16 cellular contexts compared by ENCODE assay signal in genomic region chr2:151887164-151887563, GRCh38. TPM values are rescaled to one million over a fixed set of nuclear protein-coding genes. Genes with fewer than 3 reads are reported as not detected.
DNase-seq lines count a peak whose midpoint lies in the region; ATAC-seq and TF ChIP-seq lines count a peak whose summit lies in the region.
"Had no signal": no experiment of that assay in that cellular context is flagged by ENCODE, and none has a peak within 500 bp of the region (broad histone marks: within the 10 kb centered on the region; RNA-seq: fewer than 3 reads in every experiment).

No MANE protein-coding gene starts in this region.

- TF ChIP-seq EP300 in gastroesophageal sphincter (IDR thresholded peaks at IDR 0.05), result no peak

- H3K9me3 ChIP-seq in left ventricle myocardium inferior (replicated peaks) (no peaks in the 10 kb centered on the region), right cardiac atrium (ENCODE audit: control insufficient read depth, low read length) (no peaks in the 10 kb centered on the region), gastroesophageal sphincter (no peaks in the 10 kb centered on the region)
- H3K9me3 ChIP-seq: BE2C, Caco-2 had no signal

- H3K36me3 Mint-ChIP-seq in CD14-positive monocyte, result peaks cover 3 to 4% of the 10 kb centered on the region in 2 donors
- H3K36me3 Mint-ChIP-seq: CD8-positive, alpha-beta T cell had no signal

- no peaks in the 10 kb centered on the region for H3K36me3 ChIP-seq in left ventricle myocardium inferior
- no peaks in the 10 kb centered on the region for H3K36me3 ChIP-seq in gastroesophageal sphincter
- H3K36me3 ChIP-seq: BE2C, BLaER1 had no signal

- H3K27ac ChIP-seq in left ventricle myocardium inferior (replicated peaks) (no peak overlapping the region), right cardiac atrium (ENCODE audit: low read length) (no peak overlapping the region), gastroesophageal sphincter (no peak overlapping the region)
- H3K27ac ChIP-seq: BLaER1 had no signal

- no peak for TF ChIP-seq POLR2A in gastroesophageal sphincter (IDR thresholded peaks at IDR 0.05)

- H3K4me3 ChIP-seq in left ventricle myocardium inferior (no peak overlapping the region), right cardiac atrium (ENCODE audit: low read length) (no peak overlapping the region), gastroesophageal sphincter (no peak overlapping the region)
- H3K4me3 ChIP-seq: BLaER1 had no signal

- H3K27me3 ChIP-seq in left ventricle myocardium inferior (ENCODE audit: low read depth) (no peaks in the 10 kb centered on the region), right cardiac atrium (ENCODE audit: control insufficient read depth, insufficient read depth) (no peaks in the 10 kb centered on the region), gastroesophageal sphincter (no peaks in the 10 kb centered on the region)
- H3K27me3 ChIP-seq: BE2C, BLaER1 had no signal

- no peak overlapping the region for H3K4me3 Mint-ChIP-seq in CD14-positive monocyte
- H3K4me3 Mint-ChIP-seq: CD4-positive, alpha-beta T cell; CD8-positive, alpha-beta T cell had no signal

- H3K4me1 ChIP-seq in left ventricle myocardium inferior, result peaks cover 15% of the 10 kb centered on the region
- peaks cover 1% of the 10 kb centered on the region for H3K4me1 ChIP-seq in right cardiac atrium (ENCODE audit: control insufficient read depth, insufficient read depth, low read length)
- no peaks in the 10 kb centered on the region for H3K4me1 ChIP-seq in gastroesophageal sphincter
- H3K4me1 ChIP-seq: BE2C, Caco-2 had no signal

- peaks cover 20% of the 10 kb centered on the region for H3K4me1 Mint-ChIP-seq in CD14-positive monocyte

- DNase-seq in Right ventricle myocardium superior (no peak), left ventricle myocardium inferior (no peak), CD14-positive monocyte (ENCODE audit: low spot score) (no peak), right cardiac atrium (no peak)
- DNase-seq: 8988T; ACHN; BE2C; Caco-2; Calu3; CD4-positive, alpha-beta T cell; CD8-positive, alpha-beta T cell; DMS79 treated with DMSO at 0.1 percent for 48 hours; GF-D8 had no signal

- H3K27ac Mint-ChIP-seq in CD14-positive monocyte, result peak overlapping the region in 6 of 7 donors; percentile 82 to 98 (median 92)
- H3K27ac Mint-ChIP-seq: CD4-positive, alpha-beta T cell; CD8-positive, alpha-beta T cell had no signal

- intact Hi-C loops in Right ventricle myocardium superior (cut with DNase I), result no loop called here
- intact Hi-C loops in left ventricle myocardium inferior (cut with micrococcal nuclease), result no loop called here
- intact Hi-C loops in CD14-positive monocyte (cut with micrococcal nuclease), result loop anchor here in 1 of 2 donors (5.0 kb wide), 1 partner anchor 60 kb away; the partner anchor contains the start of gene ARL5A
- intact Hi-C loops in right cardiac atrium (cut with DNase I), result no loop called here

- peak; percentile 69 for ATAC-seq in Right ventricle myocardium superior (ENCODE audit: poor library complexity)
- peak; percentile 49 to 60 for ATAC-seq in right cardiac atrium
- no peak for ATAC-seq in gastroesophageal sphincter
- no peak for ATAC-seq in HG03342 (IDR thresholded peaks at IDR 0.05; ENCODE audit: unreplicated experiment)
- ATAC-seq: CD8-positive, alpha-beta T cell had no signal

- H3K9me3 Mint-ChIP-seq in CD14-positive monocyte, result peaks cover 0 to 4% (median 1%) of the 10 kb centered on the region in 7 donors
- H3K9me3 Mint-ChIP-seq: CD4-positive, alpha-beta T cell; CD8-positive, alpha-beta T cell had no signal

- H3K27me3 Mint-ChIP-seq in CD14-positive monocyte (ENCODE audit: low read depth in 3 of 3), result peaks cover 0 to 1% (median 0%) of the 10 kb centered on the region in 3 donors

- TF ChIP-seq CTCF in left ventricle myocardium inferior (IDR thresholded peaks at IDR 0.05; ENCODE audit: borderline replicate concordance), result no peak
- TF ChIP-seq CTCF in CD14-positive monocyte (IDR thresholded peaks at IDR 0.05), result no peak
- TF ChIP-seq CTCF in gastroesophageal sphincter (IDR thresholded peaks at IDR 0.05), result no peak

- WGBS in right cardiac atrium, result 57% methylated on average over 2 of the region's 2 CpGs
- WGBS in gastroesophageal sphincter (ENCODE audit: low coverage in 1 of 2), 2 donors, result 76 to 82% methylated on average over 2 of the region's 2 CpGs

RNA-seq across cellular contexts. Expression of gene ARL5A, which starts 58.9 kb away (rescaled TPM):
- total RNA-seq in Right ventricle myocardium superior, result 57.5 TPM
- 53.9 TPM for total RNA-seq in left ventricle myocardium inferior
- 10 to 100 TPM; 74.5 to 85.8 TPM for polyA plus RNA-seq in CD14-positive monocyte
- 100 to 1,000 TPM in 2 of 4 donors, 10 to 100 TPM in 2; 81.5 to 119 (median 99.5) TPM for total RNA-seq in right cardiac atrium
- 26.8 TPM for polyA plus RNA-seq in right cardiac atrium
- 100 to 1,000 TPM in 1 of 4 donors, 10 to 100 TPM in 3; 58.8 to 104 (median 85.6) TPM for total RNA-seq in gastroesophageal sphincter

Comparison
In these comparisons a context has a peak if more than half of its experiments do, and no peak if none do; other contexts are left out.
1. ATAC-seq: peak in Right ventricle myocardium superior (single experiment) and right cardiac atrium (2 of 2); none in gastroesophageal sphincter (single experiment) and HG03342 (single experiment).